In the genomic region with DNA sequence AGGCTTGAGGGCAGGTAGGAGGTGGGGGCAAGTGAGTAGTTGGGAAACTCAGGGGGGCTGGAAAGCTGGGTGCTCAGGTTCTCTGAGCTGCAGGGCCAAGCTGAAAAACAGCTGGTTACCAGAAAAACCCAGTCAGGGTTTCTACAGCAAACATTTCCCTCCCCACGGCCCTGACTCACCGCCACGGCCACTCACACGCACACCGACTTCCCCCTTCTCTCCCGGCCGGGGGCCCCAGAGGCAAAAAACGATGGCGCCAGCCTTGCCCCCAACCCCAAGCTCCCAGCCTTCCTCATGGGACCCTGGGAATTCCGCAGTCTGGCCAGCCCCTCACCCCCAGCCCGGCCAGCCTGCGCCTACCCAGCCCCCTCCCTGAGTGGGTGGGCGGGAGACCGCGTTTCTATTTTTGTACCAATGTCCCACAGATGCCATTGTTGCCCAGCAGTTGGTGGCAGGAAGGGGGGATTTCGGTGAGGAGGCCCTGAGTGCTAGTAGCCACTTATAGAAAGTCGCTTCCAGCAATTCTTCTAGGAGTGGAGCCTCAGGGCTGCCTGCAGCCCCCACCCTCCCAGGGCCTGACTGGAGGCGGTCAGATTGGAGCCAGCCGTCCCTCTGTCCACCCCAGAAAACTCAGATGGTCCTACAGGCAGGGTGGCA, we compare ENCODE assay signal across 8 cellular contexts.
A peak's percentile ranks its signal among the peaks of the same experiment; 100 is the strongest.
DNase-seq lines count a peak whose midpoint lies in the region; ATAC-seq and TF ChIP-seq lines count a peak whose summit lies in the region.

No MANE protein-coding gene starts in this region.

- peaks cover 11% of the 10 kb centered on the region for H3K27me3 ChIP-seq in neutrophil

- H3K36me3 ChIP-seq in neutrophil: no peaks in the 10 kb centered on the region

- peaks cover 7 to 11% of the 10 kb centered on the region in 2 experiments for H3K4me1 ChIP-seq in neutrophil (ENCODE audit: control insufficient read depth in 1 of 2, insufficient read depth in 1 of 2, low read depth in 1 of 2, low read length in 1 of 2)

- H3K27ac ChIP-seq in neutrophil: peak overlapping the region; percentile 40

- peak; percentile 87 for DNase-seq in AG08396 (ENCODE audit: low spot score)
- peak; percentile 85 for DNase-seq in NOMO-1 treated with DMSO at 0.1 percent for 48 hours (lab: John Stamatoyannopoulos, UW; ENCODE audit: unreplicated experiment)
- DNase-seq in epidermal melanocyte (ENCODE audit: insufficient read length, low spot score): peak; percentile 45
- no peak for DNase-seq in NK-92 treated with Interleukin-12 subunit alpha and Interleukin-12 subunit beta, amount 100 ng/mL, for 24 hours (lab: John Stamatoyannopoulos, UW)
- no peak for DNase-seq in GM10266 (ENCODE audit: extremely low spot score)
- DNase-seq in activated CD4-positive, alpha-beta T cell treated with anti-CD3 and anti-CD28 coated beads for 4 hours: no peak

- ATAC-seq in GM21526 (IDR thresholded peaks at IDR 0.05; ENCODE audit: low FRiP score, unreplicated experiment): no peak

- no peak overlapping the region for H3K4me3 ChIP-seq in neutrophil (ENCODE audit: low read depth in 1 of 2, low read length in 1 of 2)

- no peak for TF ChIP-seq CTCF in neutrophil (IDR thresholded peaks at IDR 0.05)
- TF ChIP-seq CTCF in GM10266 (IDR thresholded peaks at IDR 0.05; ENCODE audit: control insufficient read depth, insufficient read depth, low read depth, missing control alignments): no peak

- H3K9me3 ChIP-seq in neutrophil: no peaks in the 10 kb centered on the region

Comparison
In these comparisons a context has a peak if more than half of its experiments do, and no peak if none do; other contexts are left out.
1. DNase-seq: peak in AG08396 (single experiment), NOMO-1 treated with DMSO at 0.1 percent for 48 hours (single experiment) and epidermal melanocyte (single experiment); none in NK-92 treated with Interleukin-12 subunit alpha and Interleukin-12 subunit beta, amount 100 ng/mL, for 24 hours (single experiment), GM10266 (single experiment) and activated CD4-positive, alpha-beta T cell treated with anti-CD3 and anti-CD28 coated beads for 4 hours (0 of 2).